ENCODE assay signal across 1 cellular context in the genomic region with DNA sequence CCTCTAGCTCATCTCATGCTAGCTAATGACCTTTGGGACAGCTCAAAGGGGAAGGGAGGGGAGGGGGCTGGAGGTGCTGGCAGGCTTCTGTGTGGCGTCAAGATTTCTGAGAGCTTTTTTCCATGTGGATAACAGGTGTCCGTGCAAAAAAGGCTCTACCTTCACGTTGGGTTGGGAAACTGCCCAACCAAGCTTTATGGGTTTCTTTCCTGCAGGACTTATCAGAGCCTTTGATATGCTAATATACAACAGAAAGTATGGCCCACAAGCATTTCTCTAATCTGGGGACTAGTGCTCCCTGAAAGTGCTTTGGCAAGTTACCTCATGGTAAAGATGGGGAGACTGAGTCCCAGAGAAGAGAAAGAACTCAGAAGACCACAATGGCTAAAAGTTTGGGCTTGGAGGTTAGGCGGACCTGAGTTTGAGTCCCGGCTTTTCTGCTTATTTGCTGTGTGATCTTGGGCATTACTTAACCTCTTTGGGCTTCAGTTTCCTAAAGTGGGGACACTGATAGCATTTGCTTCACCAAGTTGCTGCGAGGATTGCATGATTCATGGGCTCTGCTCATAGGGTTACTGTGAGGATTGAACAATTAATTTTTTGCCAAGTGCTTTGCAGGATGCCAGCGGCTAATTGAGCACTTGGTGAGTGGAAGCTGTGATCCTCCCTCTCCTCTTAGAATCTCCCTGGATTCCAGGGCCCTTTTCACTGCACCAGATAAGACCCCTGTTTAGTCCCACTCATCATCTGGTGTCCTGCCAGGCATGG.
TF ChIP-seq lines count a peak whose summit lies in the region.

No MANE protein-coding gene starts in this region.

TF ChIP-seq in IMR-90, 13 proteins besides CTCF, POLR2A, EP300 and RAD21:
- TF ChIP-seq, protein P1, sequence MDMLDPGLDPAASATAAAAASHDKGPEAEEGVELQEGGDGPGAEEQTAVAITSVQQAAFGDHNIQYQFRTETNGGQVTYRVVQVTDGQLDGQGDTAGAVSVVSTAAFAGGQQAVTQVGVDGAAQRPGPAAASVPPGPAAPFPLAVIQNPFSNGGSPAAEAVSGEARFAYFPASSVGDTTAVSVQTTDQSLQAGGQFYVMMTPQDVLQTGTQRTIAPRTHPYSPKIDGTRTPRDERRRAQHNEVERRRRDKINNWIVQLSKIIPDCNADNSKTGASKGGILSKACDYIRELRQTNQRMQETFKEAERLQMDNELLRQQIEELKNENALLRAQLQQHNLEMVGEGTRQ (IDR thresholded peaks at IDR 0.05; ENCODE audit: low read depth, low read length) = no peak
- TF ChIP-seq NFE2L2 (IDR thresholded peaks at IDR 0.05; ENCODE audit: low read depth, low read length) = no peak
- no peak for TF ChIP-seq MAZ (IDR thresholded peaks at IDR 0.05; ENCODE audit: borderline replicate concordance, low read depth, low read length)
- TF ChIP-seq SMC3 (IDR thresholded peaks at IDR 0.05; ENCODE audit: low read depth, low read length) = no peak
- TF ChIP-seq CHD1 (IDR thresholded peaks at IDR 0.05; ENCODE audit: low read depth, low read length) = no peak
- no peak for TF ChIP-seq MAFK (IDR thresholded peaks at IDR 0.05; ENCODE audit: low read depth, low read length)
- no peak for TF ChIP-seq MXI1 (IDR thresholded peaks at IDR 0.05; ENCODE audit: borderline replicate concordance, low read depth, low read length)
- TF ChIP-seq RFX5 (IDR thresholded peaks at IDR 0.05; ENCODE audit: low read depth, low read length) = no peak
- TF ChIP-seq BHLHE40 (IDR thresholded peaks at IDR 0.05; ENCODE audit: low read depth, low read length) = no peak
- TF ChIP-seq, protein P2, sequence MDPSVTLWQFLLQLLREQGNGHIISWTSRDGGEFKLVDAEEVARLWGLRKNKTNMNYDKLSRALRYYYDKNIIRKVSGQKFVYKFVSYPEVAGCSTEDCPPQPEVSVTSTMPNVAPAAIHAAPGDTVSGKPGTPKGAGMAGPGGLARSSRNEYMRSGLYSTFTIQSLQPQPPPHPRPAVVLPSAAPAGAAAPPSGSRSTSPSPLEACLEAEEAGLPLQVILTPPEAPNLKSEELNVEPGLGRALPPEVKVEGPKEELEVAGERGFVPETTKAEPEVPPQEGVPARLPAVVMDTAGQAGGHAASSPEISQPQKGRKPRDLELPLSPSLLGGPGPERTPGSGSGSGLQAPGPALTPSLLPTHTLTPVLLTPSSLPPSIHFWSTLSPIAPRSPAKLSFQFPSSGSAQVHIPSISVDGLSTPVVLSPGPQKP (IDR thresholded peaks at IDR 0.05; ENCODE audit: borderline replicate concordance, low read depth, low read length) = no peak
- no peak for TF ChIP-seq RCOR1 (IDR thresholded peaks at IDR 0.05; ENCODE audit: insufficient replicate concordance, low read length)
- no peak for TF ChIP-seq FOS (IDR thresholded peaks at IDR 0.05; ENCODE audit: low read depth, low read length)
- TF ChIP-seq CEBPB (IDR thresholded peaks at IDR 0.05; ENCODE audit: low read depth, low read length) = no peak
